9 cellular contexts compared by ENCODE assay signal in the genomic region with DNA sequence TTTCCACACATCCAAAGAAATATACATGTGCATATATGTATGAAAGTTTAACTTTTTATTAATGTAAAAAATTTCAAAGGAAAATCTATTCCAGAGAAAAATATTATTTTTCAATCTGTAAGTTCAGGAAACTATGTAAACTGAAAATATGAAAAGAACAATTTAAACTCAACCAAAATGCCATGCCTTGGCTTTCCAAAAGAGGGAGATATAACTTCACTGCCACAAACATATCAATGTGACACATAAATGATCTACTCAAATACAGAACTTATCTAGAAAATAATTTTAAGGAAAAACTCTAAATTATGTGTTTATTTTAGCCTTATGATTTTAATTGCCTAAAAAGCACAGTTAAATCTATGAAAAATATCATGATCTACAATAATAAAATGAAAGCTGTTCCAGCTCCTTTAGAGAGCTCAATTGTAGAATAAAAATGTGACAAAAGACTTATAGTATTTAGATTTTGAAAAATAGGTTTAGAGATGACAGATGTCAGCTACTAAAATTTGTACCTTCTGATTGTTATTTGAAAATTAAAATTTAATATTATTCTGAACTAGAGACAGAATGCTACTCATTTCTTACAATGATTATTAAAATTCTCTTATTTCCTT.
DNase-seq lines count a peak whose midpoint lies in the region; ATAC-seq, FAIRE-seq and TF ChIP-seq lines count a peak whose summit lies in the region.
"Had no signal": no experiment of that assay in that cellular context is flagged by ENCODE, and none has a peak within 500 bp of the region (broad histone marks: within the 10 kb centered on the region; RNA-seq: fewer than 3 reads in every experiment).

No MANE protein-coding gene starts in this region.

- H3K9ac ChIP-seq in HCT116 (ENCODE audit: low read length) (no peak overlapping the region), HepG2 (ENCODE audit: insufficient read depth, low read depth, low read length) (no peak overlapping the region)

- H4K20me1 ChIP-seq in HCT116 (ENCODE audit: insufficient read depth) (no peaks in the 10 kb centered on the region), HepG2 (ENCODE audit: insufficient read depth, low read length) (no peaks in the 10 kb centered on the region)

- POLR2A ChIA-PET in HCT116 (lab: Charles Lee): no interaction called here
- POLR2A ChIA-PET in HepG2 (lab: Yijun Ruan, JAX): no interaction called here

- TF ChIP-seq EP300 in HepG2 (IDR thresholded peaks at IDR 0.05; ENCODE audit: low read depth in 2 of 2, low read length in 2 of 2): no peak
- no peak for TF ChIP-seq EP300 in HepG2 (CRISPR knock-in tag; IDR thresholded peaks at IDR 0.05; ENCODE audit: borderline replicate concordance)

- H3K4me1 ChIP-seq in HCT116 (ENCODE audit: control insufficient read depth in 1 of 2, insufficient read depth in 2 of 2, low read length in 2 of 2) (no peaks in the 10 kb centered on the region), ascending aorta (peaks cover 0 to 8% of the 10 kb centered on the region in 2 donors), HepG2 (ENCODE audit: insufficient read depth, low read length) (no peaks in the 10 kb centered on the region)

- TF ChIP-seq CTCF in HCT116 (IDR thresholded peaks at IDR 0.05 in 2 of 3, conservative IDR thresholded peaks at IDR 0.05 in 1 of 3; ENCODE audit: borderline replicate concordance in 1 of 3, insufficient read depth in 1 of 3, low read depth in 2 of 3, low read length in 2 of 3) (peak; percentile 18 to 74 (median 64); a peak in 5 of 6 replicates), ascending aorta (IDR thresholded peaks at IDR 0.05) (peak; percentile 34 to 83 (median 76)), HepG2 (CRISPR knock-in tag; IDR thresholded peaks at IDR 0.05) (peak; percentile 50)

- no peaks in the 10 kb centered on the region for H3K79me2 ChIP-seq in HCT116 (ENCODE audit: insufficient read depth, low read length)
- H3K79me2 ChIP-seq in HepG2 (ENCODE audit: insufficient read depth, low read length): no peaks in the 10 kb centered on the region

- BruUV-seq in HCT116 (replicated peaks; lab: Mats Ljungman, UMichigan) (no TSS peak), HepG2 (replicated peaks; lab: Mats Ljungman, UMichigan) (no TSS peak)

- H3K27me3 ChIP-seq in HCT116 (ENCODE audit: insufficient read depth, low read length) (no peaks in the 10 kb centered on the region), ascending aorta (no peaks in the 10 kb centered on the region), HepG2 (ENCODE audit: control insufficient read depth in 1 of 2, insufficient read depth in 2 of 2, low read length in 2 of 2) (no peaks in the 10 kb centered on the region)

- no peaks in the 10 kb centered on the region for H3K9me3 ChIP-seq in HCT116 (ENCODE audit: control insufficient read depth in 1 of 2, insufficient read depth in 1 of 2, low read depth in 1 of 2, low read length in 2 of 2)
- H3K9me3 ChIP-seq in ascending aorta: no peaks in the 10 kb centered on the region
- H3K9me3 ChIP-seq in HepG2 (ENCODE audit: low read length): no peaks in the 10 kb centered on the region

- DNase-seq in Caki2 (ENCODE audit: low read depth) (peak; percentile 7), HCT116 (ENCODE audit: low read depth, low spot score) (no peak), ascending aorta (ENCODE audit: low spot score in 2 of 2) (no peak), HepG2 (ENCODE audit: low spot score) (no peak), NCI-H2196 (lab: John Stamatoyannopoulos, UW; ENCODE audit: unreplicated experiment) (no peak)
- DNase-seq in stimulated activated CD4-positive, alpha-beta T cell treated with anti-CD3 and anti-CD28 coated beads, Interleukin-4, amount 100 ng/mL, for 4 hours: no peak
- no peak for DNase-seq in central memory CD4-positive, alpha-beta T cell
- DNase-seq: naive B cell had no signal

- RAD21 ChIA-PET in HCT116 (lab: Charles Lee; ENCODE audit: low non-redundant PET in 1 of 2, low total read pairs in 2 of 2, uncharacterized antibody in 2 of 2, unreplicated experiment in 2 of 2): no interaction called here

- intact Hi-C loops in HCT116 (cut with micrococcal nuclease): loop anchor here (1.0 to 10.0 kb wide), 3 partner anchors 188 to 467 kb away; no protein-coding TSS in a partner anchor
- intact Hi-C loops in ascending aorta (cut with DNase I): loop anchor here (5.0 to 10.0 kb wide), 2 partner anchors 198 to 466 kb away; no protein-coding TSS in a partner anchor
- intact Hi-C loops in HepG2 (cut with micrococcal nuclease; ENCODE audit: unreplicated experiment): loop anchor here (10.0 kb wide), 1 partner anchor 468 kb away; no protein-coding TSS in a partner anchor

- ATAC-seq in HCT116 (no peak), HepG2 (no peak), HG02970 (IDR thresholded peaks at IDR 0.05; ENCODE audit: low FRiP score, unreplicated experiment) (no peak)

- CTCF ChIA-PET in HCT116 (lab: Charles Lee): interaction anchor here (0.8 kb wide), 1 partner anchor 17 kb away, joined by 3 read pairs; no protein-coding TSS in a partner anchor
- CTCF ChIA-PET in HepG2 (lab: Yijun Ruan, JAX; ENCODE audit: low intra/inter-chr PET ratio, low total read pairs): interaction anchor here (1.2 to 1.4 kb wide), 2 partner anchors 244 to 466 kb away, joined by 3 read pairs; no protein-coding TSS in a partner anchor

- H3K36me3 ChIP-seq in HCT116 (ENCODE audit: control insufficient read depth in 1 of 2, insufficient read depth in 2 of 2, low read length in 2 of 2): no peaks in the 10 kb centered on the region
- H3K36me3 ChIP-seq in ascending aorta: no peaks in the 10 kb centered on the region
- peaks cover 0 to 2% of the 10 kb centered on the region in 2 experiments; a peak in 3 of 5 replicates for H3K36me3 ChIP-seq in HepG2 (replicated peaks in 1 of 2; ENCODE audit: control insufficient read depth in 1 of 2, insufficient read depth in 2 of 2, low read length in 2 of 2)

- H3K4me2 ChIP-seq in HCT116 (ENCODE audit: low read length) (no peak overlapping the region), HepG2 (ENCODE audit: low read depth, low read length) (no peak overlapping the region)

- in situ Hi-C loops in Caki2 (cut with HindIII; ENCODE audit: low pct_unique_long_range_greater_than_20kb, low sequenced_read_pairs): no loop called here
- in situ Hi-C loops in HepG2 (cut with HindIII; ENCODE audit: extremely low pct_ligation_motif_present, low pct_unique_long_range_greater_than_20kb): loop anchor here (25.0 kb wide), 1 partner anchor 471 kb away; no protein-coding TSS in a partner anchor

- TF ChIP-seq RAD21 in HCT116 (IDR thresholded peaks at IDR 0.05; ENCODE audit: low read depth) (peak; percentile 61), HepG2 (CRISPR knock-in tag; IDR thresholded peaks at IDR 0.05) (0 out of 2 replicates have a peak, but pooled peaks have one; percentile 12)

- H3K9me2 ChIP-seq in HCT116 (ENCODE audit: insufficient read depth): no peaks in the 10 kb centered on the region

- peak; percentile 4 for FAIRE-seq in HepG2 (lab: Jason Lieb, UNC)

- no peak overlapping the region for H3K27ac ChIP-seq in HCT116 (ENCODE audit: low read depth, low read length)
- H3K27ac ChIP-seq in ascending aorta: no peak overlapping the region
- no peak overlapping the region for H3K27ac ChIP-seq in HepG2 (ENCODE audit: extremely low read length, insufficient read depth, low read length)

- H2AFZ ChIP-seq in HCT116 (ENCODE audit: low read depth, low read length, poor library complexity, severe bottlenecking) (no peak overlapping the region), HepG2 (ENCODE audit: low read length) (no peak overlapping the region)

- no peak for TF ChIP-seq POLR2A in HCT116 (IDR thresholded peaks at IDR 0.05; ENCODE audit: borderline replicate concordance, extremely low read depth, insufficient read depth, insufficient read length)
- no peak for TF ChIP-seq POLR2A in HepG2 (IDR thresholded peaks at IDR 0.05; ENCODE audit: insufficient read depth in 1 of 2, low read depth in 2 of 2, low read length in 2 of 2)

- H3K4me3 ChIP-seq in HCT116 (replicated peaks in 1 of 2; ENCODE audit: low read depth in 1 of 2, low read length in 2 of 2) (no peak overlapping the region), ascending aorta (no peak overlapping the region), HepG2 (replicated peaks in 1 of 3; ENCODE audit: insufficient read depth in 1 of 3, low read depth in 2 of 3, low read length in 3 of 3) (no peak overlapping the region)

TF ChIP-seq in HCT116, 20 proteins besides CTCF, POLR2A, EP300 and RAD21 (continues in another document):
- TF ChIP-seq POLR2AphosphoS5 (IDR thresholded peaks at IDR 0.05; ENCODE audit: low read depth, low read length) (no peak), SRF (IDR thresholded peaks at IDR 0.05; ENCODE audit: low read depth) (no peak), ZNF274 (IDR thresholded peaks at IDR 0.05; ENCODE audit: low read depth, low read length) (no peak)

TF ChIP-seq in HepG2, 621 proteins besides CTCF, POLR2A, EP300 and RAD21:
- TF ChIP-seq STAG1 (CRISPR knock-in tag; IDR thresholded peaks at IDR 0.05): peak; percentile 69
- TF ChIP-seq SMC3 (IDR thresholded peaks at IDR 0.05; ENCODE audit: low read length): 0 out of 2 replicates have a peak, but pooled peaks have one; percentile 18
- TF ChIP-seq TBL1XR1 (IDR thresholded peaks at IDR 0.05; ENCODE audit: borderline replicate concordance, low read length, partially characterized antibody): no peak
